In the genomic region with DNA sequence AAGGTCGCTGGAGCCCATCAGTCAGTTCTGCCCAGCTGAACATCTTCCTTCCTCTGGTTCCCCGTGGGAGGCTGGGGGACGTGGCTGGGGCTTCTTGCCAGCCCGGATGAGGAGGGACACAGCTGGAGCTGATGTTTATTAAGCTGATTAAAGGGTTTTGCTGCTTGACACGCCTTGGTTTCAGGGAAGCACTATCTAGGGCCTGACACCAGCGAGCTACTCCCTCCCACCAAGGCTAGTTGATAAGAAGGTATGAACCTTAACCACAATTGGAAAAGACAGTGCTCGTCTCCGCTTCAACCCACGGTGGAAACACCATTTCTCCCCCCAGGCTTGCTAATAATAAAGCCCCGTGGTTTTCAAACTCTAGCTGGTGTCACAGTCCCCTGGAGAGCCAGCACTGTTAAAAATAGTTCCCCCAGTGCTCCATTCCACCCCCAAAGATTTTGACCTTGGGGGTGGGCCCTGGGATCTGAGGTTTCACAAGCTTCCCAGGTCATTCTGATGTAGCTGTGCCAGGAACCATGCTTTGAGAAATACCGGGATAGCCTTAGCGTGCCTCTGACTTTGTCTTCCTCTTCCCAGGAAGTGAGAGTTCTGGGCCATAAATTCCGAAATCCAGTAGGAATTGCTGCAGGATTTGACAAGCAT, we compare ENCODE assay signal across 1 cellular context.
A peak's percentile ranks its signal among the peaks of the same experiment; 100 is the strongest.
TF ChIP-seq lines count a peak whose summit lies in the region.

No MANE protein-coding gene starts in this region.

TF ChIP-seq in liver, 16 proteins besides CTCF, POLR2A, EP300 and RAD21:
- TF ChIP-seq NR2F2 (IDR thresholded peaks at IDR 0.05): no peak
- peak; percentile 24 to 58 for TF ChIP-seq HNF4A (conservative IDR thresholded peaks at IDR 0.05)
- no peak for TF ChIP-seq FOXA1 (IDR thresholded peaks at IDR 0.05)
- peak; percentile 20 for TF ChIP-seq SP1 (IDR thresholded peaks at IDR 0.05)
- TF ChIP-seq YY1 (IDR thresholded peaks at IDR 0.05): peak; percentile 64
- peak in 1 of 2 donors; percentile 50 for TF ChIP-seq JUND (IDR thresholded peaks at IDR 0.05)
- TF ChIP-seq, protein P1, sequence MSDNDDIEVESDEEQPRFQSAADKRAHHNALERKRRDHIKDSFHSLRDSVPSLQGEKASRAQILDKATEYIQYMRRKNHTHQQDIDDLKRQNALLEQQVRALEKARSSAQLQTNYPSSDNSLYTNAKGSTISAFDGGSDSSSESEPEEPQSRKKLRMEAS (IDR thresholded peaks at IDR 0.05): peak; percentile 87
- peak; percentile 33 for TF ChIP-seq GABPA (IDR thresholded peaks at IDR 0.05 in 1 of 2, conservative IDR thresholded peaks at IDR 0.05 in 1 of 2)
- TF ChIP-seq RXRA (IDR thresholded peaks at IDR 0.05): peak; percentile 40 to 68
- TF ChIP-seq, protein P2, sequence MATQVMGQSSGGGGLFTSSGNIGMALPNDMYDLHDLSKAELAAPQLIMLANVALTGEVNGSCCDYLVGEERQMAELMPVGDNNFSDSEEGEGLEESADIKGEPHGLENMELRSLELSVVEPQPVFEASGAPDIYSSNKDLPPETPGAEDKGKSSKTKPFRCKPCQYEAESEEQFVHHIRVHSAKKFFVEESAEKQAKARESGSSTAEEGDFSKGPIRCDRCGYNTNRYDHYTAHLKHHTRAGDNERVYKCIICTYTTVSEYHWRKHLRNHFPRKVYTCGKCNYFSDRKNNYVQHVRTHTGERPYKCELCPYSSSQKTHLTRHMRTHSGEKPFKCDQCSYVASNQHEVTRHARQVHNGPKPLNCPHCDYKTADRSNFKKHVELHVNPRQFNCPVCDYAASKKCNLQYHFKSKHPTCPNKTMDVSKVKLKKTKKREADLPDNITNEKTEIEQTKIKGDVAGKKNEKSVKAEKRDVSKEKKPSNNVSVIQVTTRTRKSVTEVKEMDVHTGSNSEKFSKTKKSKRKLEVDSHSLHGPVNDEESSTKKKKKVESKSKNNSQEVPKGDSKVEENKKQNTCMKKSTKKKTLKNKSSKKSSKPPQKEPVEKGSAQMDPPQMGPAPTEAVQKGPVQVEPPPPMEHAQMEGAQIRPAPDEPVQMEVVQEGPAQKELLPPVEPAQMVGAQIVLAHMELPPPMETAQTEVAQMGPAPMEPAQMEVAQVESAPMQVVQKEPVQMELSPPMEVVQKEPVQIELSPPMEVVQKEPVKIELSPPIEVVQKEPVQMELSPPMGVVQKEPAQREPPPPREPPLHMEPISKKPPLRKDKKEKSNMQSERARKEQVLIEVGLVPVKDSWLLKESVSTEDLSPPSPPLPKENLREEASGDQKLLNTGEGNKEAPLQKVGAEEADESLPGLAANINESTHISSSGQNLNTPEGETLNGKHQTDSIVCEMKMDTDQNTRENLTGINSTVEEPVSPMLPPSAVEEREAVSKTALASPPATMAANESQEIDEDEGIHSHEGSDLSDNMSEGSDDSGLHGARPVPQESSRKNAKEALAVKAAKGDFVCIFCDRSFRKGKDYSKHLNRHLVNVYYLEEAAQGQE (IDR thresholded peaks at IDR 0.05): peak; percentile 78
- TF ChIP-seq EGR1 (IDR thresholded peaks at IDR 0.05; ENCODE audit: low read depth in 2 of 2): peak in 1 of 2 donors; percentile 87
- TF ChIP-seq, protein P3, sequence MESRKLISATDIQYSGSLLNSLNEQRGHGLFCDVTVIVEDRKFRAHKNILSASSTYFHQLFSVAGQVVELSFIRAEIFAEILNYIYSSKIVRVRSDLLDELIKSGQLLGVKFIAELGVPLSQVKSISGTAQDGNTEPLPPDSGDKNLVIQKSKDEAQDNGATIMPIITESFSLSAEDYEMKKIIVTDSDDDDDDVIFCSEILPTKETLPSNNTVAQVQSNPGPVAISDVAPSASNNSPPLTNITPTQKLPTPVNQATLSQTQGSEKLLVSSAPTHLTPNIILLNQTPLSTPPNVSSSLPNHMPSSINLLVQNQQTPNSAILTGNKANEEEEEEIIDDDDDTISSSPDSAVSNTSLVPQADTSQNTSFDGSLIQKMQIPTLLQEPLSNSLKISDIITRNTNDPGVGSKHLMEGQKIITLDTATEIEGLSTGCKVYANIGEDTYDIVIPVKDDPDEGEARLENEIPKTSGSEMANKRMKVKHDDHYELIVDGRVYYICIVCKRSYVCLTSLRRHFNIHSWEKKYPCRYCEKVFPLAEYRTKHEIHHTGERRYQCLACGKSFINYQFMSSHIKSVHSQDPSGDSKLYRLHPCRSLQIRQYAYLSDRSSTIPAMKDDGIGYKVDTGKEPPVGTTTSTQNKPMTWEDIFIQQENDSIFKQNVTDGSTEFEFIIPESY (IDR thresholded peaks at IDR 0.05): no peak
